Comparison of ENCODE assay signal across 10 cellular contexts in genomic region chr9:91001146-91001611, GRCh38.
A peak's percentile ranks its signal among the peaks of the same experiment; 100 is the strongest.
DNase-seq lines count a peak whose midpoint lies in the region; ATAC-seq and TF ChIP-seq lines count a peak whose summit lies in the region.
"Had no signal": no experiment of that assay in that cellular context is flagged by ENCODE, and none has a peak within 500 bp of the region (broad histone marks: within the 10 kb centered on the region; RNA-seq: fewer than 3 reads in every experiment).

No MANE protein-coding gene starts in this region.

- TF ChIP-seq POLR2A in body of pancreas (IDR thresholded peaks at IDR 0.05): no peak
- TF ChIP-seq POLR2A in prostate gland (IDR thresholded peaks at IDR 0.05): no peak

- H3K36me3 ChIP-seq in body of pancreas (replicated peaks in 1 of 2; ENCODE audit: insufficient read depth in 1 of 2, low read depth in 2 of 2) (no peaks in the 10 kb centered on the region), prostate gland (no peaks in the 10 kb centered on the region), lower lobe of right lung (no peaks in the 10 kb centered on the region)

- WGBS in body of pancreas, 2 donors: 39 to 50% methylated on average over 2 of the region's 2 CpGs
- 72% methylated on average over 2 of the region's 2 CpGs for WGBS in prostate gland

- DNase-seq in NCI-H1092 treated with DMSO at 0.1 percent for 48 hours (lab: John Stamatoyannopoulos, UW) (peak; percentile 37), NCI-H1092 (lab: John Stamatoyannopoulos, UW) (no peak), NCI-H1694 treated with DMSO at 0.1 percent for 48 hours (lab: John Stamatoyannopoulos, UW) (peak; percentile 37), body of pancreas (peak; percentile 14 to 52 (median 34)), prostate gland (ENCODE audit: low spot score) (peak; percentile 47), lower lobe of right lung (no peak), NCI-H526 (lab: John Stamatoyannopoulos, UW) (no peak)
- DNase-seq in activated effector memory CD4-positive, alpha-beta T cell treated with Interleukin-2 at 50 U/mL for 16 hours: no peak
- DNase-seq: activated gamma-delta T cell treated with Interleukin-2 at 50 U/mL for 16 hours had no signal

- ATAC-seq in body of pancreas (no peak), lower lobe of right lung (no peak)

- TF ChIP-seq CTCF in body of pancreas (IDR thresholded peaks at IDR 0.05): no peak
- no peak for TF ChIP-seq CTCF in prostate gland (IDR thresholded peaks at IDR 0.05)
- TF ChIP-seq CTCF in lower lobe of right lung (IDR thresholded peaks at IDR 0.05): no peak

- H3K27me3 ChIP-seq in body of pancreas (no peaks in the 10 kb centered on the region), prostate gland (replicated peaks; ENCODE audit: insufficient read depth) (no peaks in the 10 kb centered on the region), lower lobe of right lung (ENCODE audit: low read depth) (no peaks in the 10 kb centered on the region)

- H3K9me3 ChIP-seq in body of pancreas (no peaks in the 10 kb centered on the region), prostate gland (no peaks in the 10 kb centered on the region), lower lobe of right lung (no peaks in the 10 kb centered on the region)

- H3K27ac ChIP-seq in body of pancreas (no peak overlapping the region), prostate gland (peak overlapping the region; percentile 7 to 60), lower lobe of right lung (no peak overlapping the region)

- H3K4me1 ChIP-seq in body of pancreas (no peaks in the 10 kb centered on the region), prostate gland (replicated peaks) (peaks cover 5% of the 10 kb centered on the region), lower lobe of right lung (no peaks in the 10 kb centered on the region)

- H3K4me3 ChIP-seq in body of pancreas: no peak overlapping the region
- H3K4me3 ChIP-seq in prostate gland: no peak overlapping the region
- H3K4me3 ChIP-seq in lower lobe of right lung: no peak overlapping the region
- H3K4me3 ChIP-seq: skin epidermis had no signal

- intact Hi-C loops in body of pancreas (cut with DNase I): no loop called here
- intact Hi-C loops in prostate gland (cut with DNase I): no loop called here
- intact Hi-C loops in lower lobe of right lung (cut with DNase I): no loop called here

Comparison
In these comparisons a context has a peak if more than half of its experiments do, and no peak if none do; other contexts are left out.
1. DNase-seq: peak in NCI-H1092 treated with DMSO at 0.1 percent for 48 hours (single experiment), NCI-H1694 treated with DMSO at 0.1 percent for 48 hours (single experiment), body of pancreas (4 of 4) and prostate gland (single experiment); none in NCI-H1092 (single experiment), lower lobe of right lung (single experiment), activated effector memory CD4-positive, alpha-beta T cell treated with Interleukin-2 at 50 U/mL for 16 hours (single experiment) and NCI-H526 (0 of 2).
2. H3K27ac ChIP-seq: peak in prostate gland (2 of 2); none in body of pancreas (0 of 4) and lower lobe of right lung (single experiment).